14 cellular contexts compared by ENCODE assay signal in the genomic region with DNA sequence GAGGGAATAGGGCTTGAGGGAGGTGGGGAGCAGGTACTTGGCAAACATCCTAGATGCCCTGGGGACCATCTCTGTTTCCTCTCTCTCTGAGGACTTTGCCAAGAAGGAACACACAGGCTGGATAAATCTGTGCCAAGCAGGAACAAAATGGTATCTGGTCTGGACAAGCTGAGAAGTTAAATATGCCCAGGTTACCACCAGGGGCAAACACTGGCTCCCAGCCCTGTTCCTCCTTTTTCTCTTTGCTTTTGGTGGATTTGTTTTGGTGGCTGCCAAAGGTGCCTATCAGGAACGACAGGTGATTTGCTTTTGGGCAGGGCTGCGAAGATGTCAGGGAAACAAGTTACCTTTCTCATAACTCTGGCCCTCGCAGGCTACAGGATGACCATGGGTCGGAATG.
A peak's percentile ranks its signal among the peaks of the same experiment; 100 is the strongest.
DNase-seq lines count a peak whose midpoint lies in the region; ATAC-seq and TF ChIP-seq lines count a peak whose summit lies in the region.
"Had no signal": no experiment of that assay in that cellular context is flagged by ENCODE, and none has a peak within 500 bp of the region (broad histone marks: within the 10 kb centered on the region; RNA-seq: fewer than 3 reads in every experiment).

No MANE protein-coding gene starts in this region.

- H3K27ac ChIP-seq in breast epithelium: peak overlapping the region; percentile 68 to 73
- H3K27ac ChIP-seq in stomach: peak overlapping the region in 4 of 5 donors; percentile 36 to 60 (median 48)
- H3K27ac ChIP-seq in tibial artery: no peak overlapping the region

- TF ChIP-seq CTCF in breast epithelium (IDR thresholded peaks at IDR 0.05) (peak; percentile 15 to 48 (median 30)), stomach (IDR thresholded peaks at IDR 0.05) (peak in 2 of 7 experiments; percentile 19 to 25), tibial artery (IDR thresholded peaks at IDR 0.05) (no peak)

- H3K4me1 ChIP-seq in breast epithelium: peaks cover 3 to 42% of the 10 kb centered on the region in 2 donors
- peaks cover 48 to 84% (median 73%) of the 10 kb centered on the region in 4 donors for H3K4me1 ChIP-seq in stomach
- H3K4me1 ChIP-seq in tibial artery: peaks cover 0 to 56% (median 25%) of the 10 kb centered on the region in 4 donors

- no peak for ATAC-seq in HG02870 (IDR thresholded peaks at IDR 0.05; ENCODE audit: unreplicated experiment)
- ATAC-seq: PC-3 had no signal

- H3K9me3 ChIP-seq in breast epithelium (no peaks in the 10 kb centered on the region), stomach (no peaks in the 10 kb centered on the region), tibial artery (no peaks in the 10 kb centered on the region)
- H3K9me3 ChIP-seq: Caco-2 had no signal

- no peak for TF ChIP-seq EP300 in stomach (IDR thresholded peaks at IDR 0.05)

- H3K27me3 ChIP-seq in breast epithelium (no peaks in the 10 kb centered on the region), stomach (no peaks in the 10 kb centered on the region), tibial artery (no peaks in the 10 kb centered on the region)

- no peak overlapping the region for H3K4me3 ChIP-seq in breast epithelium
- no peak overlapping the region for H3K4me3 ChIP-seq in stomach
- no peak overlapping the region for H3K4me3 ChIP-seq in tibial artery

- H3K36me3 ChIP-seq in breast epithelium: no peaks in the 10 kb centered on the region
- no peaks in the 10 kb centered on the region for H3K36me3 ChIP-seq in stomach
- H3K36me3 ChIP-seq in tibial artery: no peaks in the 10 kb centered on the region

- no peak for TF ChIP-seq POLR2A in breast epithelium (IDR thresholded peaks at IDR 0.05)
- TF ChIP-seq POLR2A in stomach (IDR thresholded peaks at IDR 0.05): no peak

- DNase-seq in NCI-H2196 (lab: John Stamatoyannopoulos, UW; ENCODE audit: unreplicated experiment) (peak; percentile 38), NCI-H2196 treated with DMSO at 0.1 percent for 48 hours (lab: John Stamatoyannopoulos, UW; ENCODE audit: unreplicated experiment) (no peak), NCI-H2029 treated with DMSO at 0.1 percent for 48 hours (lab: John Stamatoyannopoulos, UW) (peak; percentile 17), breast epithelium (ENCODE audit: low spot score in 2 of 2) (no peak), stomach (peak; percentile 67), DMS114 treated with DMSO at 0.1 percent for 48 hours (lab: John Stamatoyannopoulos, UW; ENCODE audit: unreplicated experiment) (no peak), tibial artery (no peak)
- DNase-seq: Caco-2; CD4-positive, CD25-positive, alpha-beta regulatory T cell; NCI-H1694; NCI-H524 treated with DMSO at 0.1 percent for 48 hours; PC-3; SHP77 had no signal

- intact Hi-C loops in breast epithelium (cut with DNase I; ENCODE audit: low total_unique reads): no loop called here
- intact Hi-C loops in stomach (cut with DNase I; ENCODE audit: low total_unique reads): no loop called here
- intact Hi-C loops in tibial artery (cut with DNase I; ENCODE audit: low total_unique reads): loop anchor here (10.0 kb wide), 1 partner anchor 257 kb away; no protein-coding TSS in a partner anchor

- WGBS in stomach, 5 donors: 31 to 70% (median 51%) methylated on average over 4 of the region's 4 CpGs

Comparison
In these comparisons a context has a peak if more than half of its experiments do, and no peak if none do; other contexts are left out.
1. DNase-seq: peak in NCI-H2196 (single experiment), NCI-H2029 treated with DMSO at 0.1 percent for 48 hours (single experiment) and stomach (single experiment); none in NCI-H2196 treated with DMSO at 0.1 percent for 48 hours (single experiment), breast epithelium (0 of 2), DMS114 treated with DMSO at 0.1 percent for 48 hours (single experiment) and tibial artery (0 of 2).
2. H3K27ac ChIP-seq: peak in breast epithelium (2 of 2) and stomach (4 of 5); none in tibial artery (0 of 2).
3. CTCF ChIP-seq: peak in breast epithelium (3 of 3); none in tibial artery (0 of 2).